8 cellular contexts compared by ENCODE assay signal in genomic region chr6:26571592-26572296, GRCh38. TPM values are rescaled to one million over a fixed set of nuclear protein-coding genes. Genes with fewer than 3 reads are reported as not detected.
DNase-seq lines count a peak whose midpoint lies in the region; ATAC-seq, FAIRE-seq and TF ChIP-seq lines count a peak whose summit lies in the region.

No MANE protein-coding gene starts in this region.

- peak; percentile 52 for FAIRE-seq in astrocyte (lab: Jason Lieb, UNC)

- H3F3A ChIP-seq in DOHH2 (ENCODE audit: control insufficient read depth, insufficient read depth): peaks cover 4% of the 10 kb centered on the region; the same call in 1 of the 2 replicates

- H3K4me1 ChIP-seq in DOHH2 (ENCODE audit: control insufficient read depth, low read length): peaks cover 30% of the 10 kb centered on the region
- H3K4me1 ChIP-seq in astrocyte (ENCODE audit: insufficient read depth, low read length): no peaks in the 10 kb centered on the region

- peak overlapping the region; percentile 78 for H3K9ac ChIP-seq in astrocyte (ENCODE audit: low read length)

- no peaks in the 10 kb centered on the region for H3K9me3 Mint-ChIP-seq in astrocyte (ENCODE audit: unreplicated experiment)

- H3K9me3 ChIP-seq in DOHH2 (ENCODE audit: control insufficient read depth, insufficient read depth, low read length) (no peaks in the 10 kb centered on the region), astrocyte (ENCODE audit: insufficient read depth, low read depth, low read length) (no peaks in the 10 kb centered on the region)

- H3K79me2 ChIP-seq in DOHH2 (ENCODE audit: control insufficient read depth, low read length): no peaks in the 10 kb centered on the region
- no peaks in the 10 kb centered on the region for H3K79me2 ChIP-seq in astrocyte (ENCODE audit: insufficient read depth, low read length)

- H3K27ac Mint-ChIP-seq in astrocyte (ENCODE audit: unreplicated experiment): peak overlapping the region; percentile 97

- 0 out of 2 replicates have a peak, but pooled peaks have one; percentile 14 for TF ChIP-seq POLR2A in Raji (IDR thresholded peaks at IDR 0.05; ENCODE audit: insufficient read depth, low read depth, low read length)

- H3K4me3 ChIP-seq in DOHH2 (ENCODE audit: low read length) (peak overlapping the region; percentile 64), astrocyte (ENCODE audit: insufficient read depth, low read depth, low read length) (peak overlapping the region; percentile 73)

- H4K20me1 ChIP-seq in DOHH2 (ENCODE audit: control insufficient read depth, insufficient read depth, low read depth, low read length) (no peaks in the 10 kb centered on the region), astrocyte (ENCODE audit: insufficient read depth, low read length) (no peaks in the 10 kb centered on the region)

- H3K27me3 Mint-ChIP-seq in astrocyte (ENCODE audit: low read depth, unreplicated experiment): no peaks in the 10 kb centered on the region

- H3K4me2 ChIP-seq in DOHH2 (ENCODE audit: low read length): peak overlapping the region; percentile 55
- H3K4me2 ChIP-seq in astrocyte (ENCODE audit: low read length): peak overlapping the region; percentile 86

- H3K9me2 ChIP-seq in DOHH2 (replicated peaks; ENCODE audit: control insufficient read depth, low read length): no peaks in the 10 kb centered on the region

- TF ChIP-seq CTCF in DOHH2 (IDR thresholded peaks at IDR 0.05; ENCODE audit: low read depth, low read length, poor library complexity, severe bottlenecking) (no peak), astrocyte (IDR thresholded peaks at IDR 0.05; ENCODE audit: insufficient read depth, low read depth, low read length) (no peak)

- no peaks in the 10 kb centered on the region for H3K36me3 Mint-ChIP-seq in astrocyte (ENCODE audit: low read depth, unreplicated experiment)

- H3K27ac ChIP-seq in DOHH2 (ENCODE audit: low read depth, low read length) (no peak overlapping the region), astrocyte (ENCODE audit: low read depth, low read length) (peak overlapping the region; percentile 61)

- H2AFZ ChIP-seq in astrocyte (ENCODE audit: low read depth, low read length): peak overlapping the region; percentile 86

- H3K4me3 Mint-ChIP-seq in astrocyte (ENCODE audit: unreplicated experiment): peak overlapping the region; percentile 95

- peaks cover 3% of the 10 kb centered on the region for H3K4me1 Mint-ChIP-seq in astrocyte (ENCODE audit: low read depth, unreplicated experiment)

- DNase-seq in MV-4-11 (lab: John Stamatoyannopoulos, UW) (peak; percentile 81), astrocyte (ENCODE audit: low read depth) (peak; percentile 86), hippocampal formation (lab: John Stamatoyannopoulos, UW) (peak; percentile 39 to 71), renal cortical epithelial cell (ENCODE audit: low read depth) (peak; percentile 91)

- H3K36me3 ChIP-seq in DOHH2 (ENCODE audit: control insufficient read depth, low read length) (no peaks in the 10 kb centered on the region), astrocyte (ENCODE audit: insufficient read depth, low read length) (no peaks in the 10 kb centered on the region)

- peaks cover 5% of the 10 kb centered on the region; the same call in 1 of the 2 replicates for H3K27me3 ChIP-seq in DOHH2 (ENCODE audit: control insufficient read depth, low read length)
- no peaks in the 10 kb centered on the region for H3K27me3 ChIP-seq in astrocyte (ENCODE audit: insufficient read depth, low read length)

- ATAC-seq in GM18907 (IDR thresholded peaks at IDR 0.05; ENCODE audit: unreplicated experiment) (no peak), GM18868 (IDR thresholded peaks at IDR 0.05; ENCODE audit: unreplicated experiment) (no peak)

RNA-seq across cellular contexts. Expression of gene ABT1, which starts 25.0 kb away (rescaled TPM):
- total RNA-seq in astrocyte (17.1 and 17.3 TPM in 2 replicates), renal cortical epithelial cell (9.1 and 14.6 TPM in 2 replicates)

RNA-seq across cellular contexts. Expression of gene HMGN4, which starts 33.6 kb away (rescaled TPM):
- 46.2 and 49.4 TPM in 2 replicates for total RNA-seq in astrocyte
- 117 and 119 TPM in 2 replicates for total RNA-seq in renal cortical epithelial cell
